In genomic region chr1:154869351-154870116, GRCh38 we compare ENCODE assay signal across 8 cellular contexts. TPM values are rescaled to one million over a fixed set of nuclear protein-coding genes. Genes with fewer than 3 reads are reported as not detected.
DNase-seq lines count a peak whose midpoint lies in the region; ATAC-seq and TF ChIP-seq lines count a peak whose summit lies in the region.

No MANE protein-coding gene starts in this region.

- peaks cover 5% of the 10 kb centered on the region for H3K27me3 ChIP-seq in BE2C
- peaks cover 30% of the 10 kb centered on the region for H3K27me3 ChIP-seq in MG63

- H3K27me3 Mint-ChIP-seq in naive B cell = peaks cover 44 to 69% (median 62%) of the 10 kb centered on the region in 3 donors
- H3K27me3 Mint-ChIP-seq in activated T-helper 1 cell treated with anti-CD3 and anti-CD28 coated beads, Interleukin-12 subunit alpha, Interleukin-12 subunit beta, Interleukin-2, Interleukin-4 antibody, amounts not matched to agents 30 ng/mL and 10 ng/mL and 1 ng/mL, durations not matched to agents 14 hours and 24 hours and 36 hours (ENCODE audit: insufficient read depth) = peaks cover 25% of the 10 kb centered on the region

- no peak for TF ChIP-seq CTCF in BE2C (IDR thresholded peaks at IDR 0.05; ENCODE audit: low read depth, low read length)
- no peak for TF ChIP-seq CTCF in coronary artery (IDR thresholded peaks at IDR 0.05)

- peak in 1 of 2 donors; percentile 1 for ATAC-seq in naive B cell (ENCODE audit: low read depth in 2 of 2)
- no peak for ATAC-seq in HG03280 (IDR thresholded peaks at IDR 0.05; ENCODE audit: unreplicated experiment)

- peaks cover 15% of the 10 kb centered on the region for H3K4me1 ChIP-seq in BE2C

- H3K27ac Mint-ChIP-seq in naive B cell = no peak overlapping the region
- H3K27ac Mint-ChIP-seq in activated T-helper 1 cell treated with anti-CD3 and anti-CD28 coated beads, Interleukin-12 subunit alpha, Interleukin-12 subunit beta, Interleukin-2, Interleukin-4 antibody, amounts not matched to agents 30 ng/mL and 10 ng/mL and 1 ng/mL, durations not matched to agents 14 hours and 24 hours and 36 hours = no peak overlapping the region

- H3K27ac ChIP-seq in coronary artery = peak overlapping the region in 1 of 2 donors; percentile 41

- H3K36me3 ChIP-seq in BE2C (no peaks in the 10 kb centered on the region), MG63 (no peaks in the 10 kb centered on the region)

- intact Hi-C loops in activated T-helper 1 cell treated with anti-CD3 and anti-CD28 coated beads, Interleukin-12 subunit alpha, Interleukin-12 subunit beta, Interleukin-2, Interleukin-4 antibody, amounts not matched to agents 30 ng/mL and 10 ng/mL and 1 ng/mL, durations not matched to agents 14 hours and 24 hours and 36 hours (cut with micrococcal nuclease) = loop anchor here (2.0 to 5.0 kb wide), 2 partner anchors 77 to 311 kb away; partner anchors contain the start of gene UBE2Q1

- H3K4me3 ChIP-seq in BE2C (ENCODE audit: low read depth, low read length) = peak overlapping the region; percentile 58
- peak overlapping the region; percentile 69 for H3K4me3 ChIP-seq in coronary artery
- H3K4me3 ChIP-seq in MG63 = no peak overlapping the region

- peaks cover 39 to 49% (median 42%) of the 10 kb centered on the region in 3 donors for H3K4me1 Mint-ChIP-seq in naive B cell
- H3K4me1 Mint-ChIP-seq in activated T-helper 1 cell treated with anti-CD3 and anti-CD28 coated beads, Interleukin-12 subunit alpha, Interleukin-12 subunit beta, Interleukin-2, Interleukin-4 antibody, amounts not matched to agents 30 ng/mL and 10 ng/mL and 1 ng/mL, durations not matched to agents 14 hours and 24 hours and 36 hours (ENCODE audit: low read depth) = peaks cover 49% of the 10 kb centered on the region

- peak overlapping the region in 7 of 8 donors; percentile 52 to 86 (median 70) for H3K4me3 Mint-ChIP-seq in naive B cell
- H3K4me3 Mint-ChIP-seq in activated T-helper 1 cell treated with anti-CD3 and anti-CD28 coated beads, Interleukin-12 subunit alpha, Interleukin-12 subunit beta, Interleukin-2, Interleukin-4 antibody, amounts not matched to agents 30 ng/mL and 10 ng/mL and 1 ng/mL, durations not matched to agents 14 hours and 24 hours and 36 hours = no peak overlapping the region

- H3K9me3 Mint-ChIP-seq in naive B cell = no peaks in the 10 kb centered on the region
- H3K9me3 Mint-ChIP-seq in activated T-helper 1 cell treated with anti-CD3 and anti-CD28 coated beads, Interleukin-12 subunit alpha, Interleukin-12 subunit beta, Interleukin-2, Interleukin-4 antibody, amounts not matched to agents 30 ng/mL and 10 ng/mL and 1 ng/mL, durations not matched to agents 14 hours and 24 hours and 36 hours = no peaks in the 10 kb centered on the region

- H3K36me3 Mint-ChIP-seq in naive B cell = no peaks in the 10 kb centered on the region
- H3K36me3 Mint-ChIP-seq in activated T-helper 1 cell treated with anti-CD3 and anti-CD28 coated beads, Interleukin-12 subunit alpha, Interleukin-12 subunit beta, Interleukin-2, Interleukin-4 antibody, amounts not matched to agents 30 ng/mL and 10 ng/mL and 1 ng/mL, durations not matched to agents 14 hours and 24 hours and 36 hours (ENCODE audit: low read depth) = no peaks in the 10 kb centered on the region

- DNase-seq in BE2C (peak; percentile 77), LHCN-M2 (ENCODE audit: low read depth) (peak; percentile 51), coronary artery (ENCODE audit: low spot score) (no peak), naive B cell (no peak), MG63 (no peak), DMS114 treated with DMSO at 0.1 percent for 48 hours (lab: John Stamatoyannopoulos, UW; ENCODE audit: unreplicated experiment) (no peak)
- DNase-seq in activated T-helper 1 cell treated with anti-CD3 and anti-CD28 coated beads, Interleukin-12 subunit alpha, Interleukin-12 subunit beta, Interleukin-2, Interleukin-4 antibody, amounts not matched to agents 30 ng/mL and 10 ng/mL and 1 ng/mL, durations not matched to agents 14 hours and 24 hours and 36 hours (ENCODE audit: low spot score) = no peak

- no peaks in the 10 kb centered on the region for H3K9me3 ChIP-seq in BE2C
- H3K9me3 ChIP-seq in MG63 = no peaks in the 10 kb centered on the region

RNA-seq across cellular contexts. Expression of gene KCNN3, which starts 0.5 kb away (rescaled TPM):
- polyA plus RNA-seq in BE2C (2012; ENCODE audit: insufficient read depth, insufficient read length, low read depth) = 0.31 TPM
- total RNA-seq in LHCN-M2 (2014; rRNA removed) = 0.38 and 2.8 TPM in 2 replicates
- polyA plus RNA-seq in LHCN-M2 (2012) = 1.2 TPM
- polyA plus RNA-seq in naive B cell (ENCODE audit: low read depth in 6 of 6) = under 1 TPM in 1 of 6 donors, not detected in 5; 0.03 TPM
- 1.6 TPM in 1 of 2 replicates, not detected in the other for total RNA-seq in MG63 (2014; rRNA removed; shearing (Covaris generic); ENCODE audit: low replicate concordance)
- 0.34 and 0.36 TPM in 2 replicates for total RNA-seq in activated T-helper 1 cell treated with anti-CD3 and anti-CD28 coated beads, Interleukin-12 subunit alpha, Interleukin-12 subunit beta, Interleukin-2, Interleukin-4 antibody, amounts not matched to agents 30 ng/mL and 10 ng/mL and 1 ng/mL, durations not matched to agents 14 hours and 24 hours and 36 hours

Comparison
In these comparisons a context has a peak if more than half of its experiments do, and no peak if none do; other contexts are left out.
1. DNase-seq: peak in BE2C (single experiment) and LHCN-M2 (single experiment); none in coronary artery (single experiment), naive B cell (single experiment), MG63 (single experiment), DMS114 treated with DMSO at 0.1 percent for 48 hours (single experiment) and activated T-helper 1 cell treated with anti-CD3 and anti-CD28 coated beads, Interleukin-12 subunit alpha, Interleukin-12 subunit beta, Interleukin-2, Interleukin-4 antibody, amounts not matched to agents 30 ng/mL and 10 ng/mL and 1 ng/mL, durations not matched to agents 14 hours and 24 hours and 36 hours (single experiment).